ENCODE assay signal across 17 cellular contexts in the genomic region with DNA sequence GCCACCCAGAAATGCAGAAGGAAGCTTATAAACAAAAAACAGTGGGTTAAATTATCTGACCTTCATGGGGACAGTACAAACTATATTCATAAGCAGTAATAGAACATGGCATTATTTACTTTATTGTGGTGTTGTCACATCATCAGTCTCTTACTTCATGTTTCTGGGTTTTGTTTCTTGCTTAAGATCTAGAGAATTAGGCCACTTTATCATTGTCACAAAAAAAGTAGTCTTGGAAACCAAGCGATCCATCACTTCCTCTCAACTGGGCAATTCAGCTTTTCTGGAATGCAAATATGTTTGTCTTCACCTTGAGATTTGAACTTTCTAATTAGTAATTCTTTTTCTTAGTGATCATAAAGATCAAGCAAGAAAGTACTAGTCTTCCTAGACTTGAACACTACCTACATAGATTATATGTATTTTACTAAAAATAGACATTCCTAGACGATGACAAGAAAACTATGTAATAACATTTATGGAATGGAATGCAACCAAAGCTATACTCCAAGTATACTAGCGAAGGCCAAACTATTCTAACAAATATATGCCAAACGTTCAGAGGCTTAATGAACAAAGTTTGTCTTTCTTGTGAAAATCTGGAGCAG.
A peak's percentile ranks its signal among the peaks of the same experiment; 100 is the strongest.
DNase-seq lines count a peak whose midpoint lies in the region; ATAC-seq and TF ChIP-seq lines count a peak whose summit lies in the region.
"Had no signal": no experiment of that assay in that cellular context is flagged by ENCODE, and none has a peak within 500 bp of the region (broad histone marks: within the 10 kb centered on the region; RNA-seq: fewer than 3 reads in every experiment).

No MANE protein-coding gene starts in this region.

- H3K79me1 ChIP-seq in trophoblast cell (ENCODE audit: low read length), result no peaks in the 10 kb centered on the region

- H4K8ac ChIP-seq in trophoblast cell (ENCODE audit: low read depth, low read length), result no peak overlapping the region

- H2AK5ac ChIP-seq in trophoblast cell (ENCODE audit: low read length), result no peak overlapping the region

- no peak for TF ChIP-seq CTCF in RWPE2 (IDR thresholded peaks at IDR 0.05; ENCODE audit: poor library complexity, severe bottlenecking)
- no peak for TF ChIP-seq CTCF in epithelial cell of esophagus (IDR thresholded peaks at IDR 0.05; ENCODE audit: insufficient read depth, low read depth, low read length, missing control alignments)

- H3K4me2 ChIP-seq in GM23248 (ENCODE audit: unreplicated experiment) (peak overlapping the region; percentile 57), trophoblast cell (ENCODE audit: low read length) (no peak overlapping the region)

- H3K79me2 ChIP-seq in GM23248 (ENCODE audit: insufficient read depth), result no peaks in the 10 kb centered on the region
- H3K79me2 ChIP-seq in trophoblast cell (ENCODE audit: control insufficient read depth, insufficient read depth, low read length, poor library complexity), result no peaks in the 10 kb centered on the region

- WGBS in GM23248 (ENCODE audit: low coverage in 1 of 2, low lambda C conversion rate in 2 of 2, missing lambda C conversion rate in 2 of 2), 2 experiments, result 11 to 15% methylated on average over 4 of the region's 4 CpGs
- no CpG with 5 or more reads among the region's 4 CpGs for WGBS in trophoblast cell (ENCODE audit: extremely low coverage, insufficient coverage, insufficient read length)

- no peaks in the 10 kb centered on the region for H3K36me3 Mint-ChIP-seq in activated naive CD8-positive, alpha-beta T cell treated with anti-CD3 and anti-CD28 coated beads, Interleukin-2, amount 50 U/mL, for 24 hours (ENCODE audit: low read depth)

- no peaks in the 10 kb centered on the region for H3K9me3 Mint-ChIP-seq in activated naive CD8-positive, alpha-beta T cell treated with anti-CD3 and anti-CD28 coated beads, Interleukin-2, amount 50 U/mL, for 24 hours
- H3K9me3 Mint-ChIP-seq: activated T-cell treated with anti-CD3 and anti-CD28 coated beads, Interleukin-2, amount 50 U/mL, for 4 hours had no signal

- no peak overlapping the region for H2AFZ ChIP-seq in GM23248
- no peak overlapping the region for H2AFZ ChIP-seq in trophoblast cell (ENCODE audit: insufficient read depth, low read length, poor library complexity)

- H2BK120ac ChIP-seq in trophoblast cell (ENCODE audit: insufficient read depth, low read length, poor library complexity), result no peak overlapping the region

- H2BK12ac ChIP-seq in trophoblast cell (ENCODE audit: low read length), result no peak overlapping the region

- no peaks in the 10 kb centered on the region for H4K20me1 ChIP-seq in GM23248 (ENCODE audit: insufficient read depth)

- no peak overlapping the region for H3K18ac ChIP-seq in trophoblast cell (ENCODE audit: low read length)

- H3K36me3 ChIP-seq in GM23248 (ENCODE audit: low read depth) (no peaks in the 10 kb centered on the region), RWPE2 (ENCODE audit: low read depth) (no peaks in the 10 kb centered on the region), trophoblast cell (ENCODE audit: control insufficient read depth in 1 of 2, insufficient read depth in 2 of 2, low read length in 2 of 2) (no peaks in the 10 kb centered on the region), HAP-1 (replicated peaks) (no peaks in the 10 kb centered on the region)
- H3K36me3 ChIP-seq: pancreas, tibial nerve had no signal

- no peak overlapping the region for H3K4me3 Mint-ChIP-seq in activated naive CD8-positive, alpha-beta T cell treated with anti-CD3 and anti-CD28 coated beads, Interleukin-2, amount 50 U/mL, for 24 hours

- no peaks in the 10 kb centered on the region for H3K9me3 ChIP-seq in GM23248 (ENCODE audit: low read depth)
- no peaks in the 10 kb centered on the region for H3K9me3 ChIP-seq in RWPE2 (ENCODE audit: severe bottlenecking)
- H3K9me3 ChIP-seq in trophoblast cell (ENCODE audit: insufficient read depth, low read depth, low read length), result no peaks in the 10 kb centered on the region
- H3K9me3 ChIP-seq in HAP-1, result no peaks in the 10 kb centered on the region
- H3K9me3 ChIP-seq: pancreas, tibial nerve had no signal

- no peak overlapping the region for H4K12ac ChIP-seq in trophoblast cell (ENCODE audit: low read depth, low read length)

- peak; percentile 39 for DNase-seq in GM23248
- no peak for DNase-seq in RWPE2 (ENCODE audit: low spot score)
- DNase-seq in epithelial cell of esophagus (ENCODE audit: low read depth), result peak; percentile 30
- DNase-seq in trophoblast cell, result peak; percentile 15 to 78
- no peak for DNase-seq in HAP-1 (ENCODE audit: low spot score in 2 of 2)
- DNase-seq in activated naive CD8-positive, alpha-beta T cell treated with anti-CD3 and anti-CD28 coated beads, Interleukin-2, amount 50 U/mL, for 24 hours, result no peak
- DNase-seq in ACHN, result no peak
- no peak for DNase-seq in NCI-H2107 treated with DMSO at 0.1 percent for 48 hours (lab: John Stamatoyannopoulos, UW; ENCODE audit: unreplicated experiment)
- DNase-seq: activated T-cell treated with anti-CD3 and anti-CD28 coated beads, Interleukin-2, amount 50 U/mL, for 4 hours; DMS153; left ventricle myocardium superior; NCI-H1694; pancreas had no signal

- H3K27me3 ChIP-seq in GM23248 (replicated peaks; ENCODE audit: insufficient read depth) (peaks cover 4% of the 10 kb centered on the region; the same call in 1 of the 2 replicates), RWPE2 (ENCODE audit: insufficient read depth, poor library complexity, severe bottlenecking) (no peaks in the 10 kb centered on the region), trophoblast cell (ENCODE audit: insufficient read depth, low read length) (no peaks in the 10 kb centered on the region), HAP-1 (ENCODE audit: low read depth) (peaks cover 5% of the 10 kb centered on the region; the same call in 1 of the 2 replicates)

- in situ Hi-C loops in GM23248 (cut with MboI) (no loop called here), HAP-1 (cut with MboI; ENCODE audit: low sequenced_read_pairs) (no loop called here), ACHN (cut with HindIII; ENCODE audit: low pct_ligation_motif_present, low pct_unique_long_range_greater_than_20kb, low sequenced_read_pairs) (no loop called here)

- H3K4ac ChIP-seq in trophoblast cell (ENCODE audit: low read depth, low read length), result no peak overlapping the region

- H3K4me1 ChIP-seq in GM23248 (ENCODE audit: insufficient read depth) (peaks cover 9% of the 10 kb centered on the region), RWPE2 (ENCODE audit: insufficient read depth, poor library complexity, severe bottlenecking) (peaks cover 14% of the 10 kb centered on the region), trophoblast cell (ENCODE audit: control insufficient read depth in 1 of 2, insufficient read depth in 2 of 2, low read length in 2 of 2) (no peaks in the 10 kb centered on the region), HAP-1 (no peaks in the 10 kb centered on the region)
- H3K4me1 ChIP-seq: pancreas, tibial nerve had no signal

- H3K27ac Mint-ChIP-seq in activated naive CD8-positive, alpha-beta T cell treated with anti-CD3 and anti-CD28 coated beads, Interleukin-2, amount 50 U/mL, for 24 hours, result no peak overlapping the region

- no peak overlapping the region for H4K91ac ChIP-seq in trophoblast cell (ENCODE audit: low read depth, low read length)

- H3K4me3 ChIP-seq in GM23248 (no peak overlapping the region), RWPE2 (ENCODE audit: severe bottlenecking) (no peak overlapping the region), epithelial cell of esophagus (ENCODE audit: low read length) (no peak overlapping the region), trophoblast cell (ENCODE audit: low read depth, low read length) (no peak overlapping the region), HAP-1 (no peak overlapping the region)
- H3K4me3 ChIP-seq: pancreas, SK-N-MC, skin epidermis, tibial nerve had no signal

- H3K14ac ChIP-seq in trophoblast cell (ENCODE audit: low read length), result no peak overlapping the region

- peaks cover 21% of the 10 kb centered on the region for H3K4me1 Mint-ChIP-seq in activated naive CD8-positive, alpha-beta T cell treated with anti-CD3 and anti-CD28 coated beads, Interleukin-2, amount 50 U/mL, for 24 hours

- no peaks in the 10 kb centered on the region for H3K9me2 ChIP-seq in GM23248 (ENCODE audit: insufficient read depth)

- H3K27me3 Mint-ChIP-seq in activated naive CD8-positive, alpha-beta T cell treated with anti-CD3 and anti-CD28 coated beads, Interleukin-2, amount 50 U/mL, for 24 hours, result no peaks in the 10 kb centered on the region

- no peak overlapping the region for H3K9ac ChIP-seq in GM23248
- H3K9ac ChIP-seq in trophoblast cell (ENCODE audit: low read length), result no peak overlapping the region

- peak; percentile 96 for ATAC-seq in RWPE2 (ENCODE audit: low read depth)
- ATAC-seq in activated naive CD8-positive, alpha-beta T cell treated with anti-CD3 and anti-CD28 coated beads, Interleukin-2, amount 50 U/mL, for 24 hours, result no peak
- ATAC-seq: left ventricle myocardium superior, pancreas had no signal

- H3F3A ChIP-seq in GM23248 (ENCODE audit: insufficient read depth), result peaks cover 9% of the 10 kb centered on the region; the same call in 1 of the 2 replicates

- no peak overlapping the region for H3K23ac ChIP-seq in trophoblast cell (ENCODE audit: low read length)

- H3K27ac ChIP-seq in GM23248 (no peak overlapping the region), RWPE2 (ENCODE audit: poor library complexity, severe bottlenecking) (peak overlapping the region; percentile 78), trophoblast cell (ENCODE audit: low read depth, low read length) (no peak overlapping the region)
- H3K27ac ChIP-seq: C4-2B, pancreas, SK-N-MC, skin epidermis, tibial nerve had no signal

- H2BK5ac ChIP-seq in trophoblast cell (ENCODE audit: low read depth, low read length, poor library complexity), result no peak overlapping the region

Comparison
In these comparisons a context has a peak if more than half of its experiments do, and no peak if none do; other contexts are left out.
1. DNase-seq: peak in GM23248 (single experiment), epithelial cell of esophagus (single experiment) and trophoblast cell (2 of 2); none in RWPE2 (single experiment), HAP-1 (0 of 2), activated naive CD8-positive, alpha-beta T cell treated with anti-CD3 and anti-CD28 coated beads, Interleukin-2, amount 50 U/mL, for 24 hours (single experiment), ACHN (single experiment) and NCI-H2107 treated with DMSO at 0.1 percent for 48 hours (single experiment).